In genomic region chr16:1538804-1539520, GRCh38 we compare ENCODE assay signal across 10 cellular contexts. TPM values are rescaled to one million over a fixed set of nuclear protein-coding genes. Genes with fewer than 3 reads are reported as not detected.
DNase-seq lines count a peak whose midpoint lies in the region; ATAC-seq and TF ChIP-seq lines count a peak whose summit lies in the region.
"Had no signal": no experiment of that assay in that cellular context is flagged by ENCODE, and none has a peak within 500 bp of the region (broad histone marks: within the 10 kb centered on the region; RNA-seq: fewer than 3 reads in every experiment).

No MANE protein-coding gene starts in this region.

- no peaks in the 10 kb centered on the region for H3K4me1 ChIP-seq in breast epithelium
- H3K4me1 ChIP-seq: right lobe of liver had no signal

- TF ChIP-seq CTCF in BJ (IDR thresholded peaks at IDR 0.05; ENCODE audit: insufficient read depth, low read depth, low read length) (peak; percentile 17; the same call in 1 of the 2 replicates), HFF-Myc (IDR thresholded peaks at IDR 0.05; ENCODE audit: low read depth, low read length, missing control alignments) (peak; percentile 23), WERI-Rb-1 (IDR thresholded peaks at IDR 0.05; ENCODE audit: low read depth, low read length) (peak; percentile 93), glutamatergic neuron (IDR thresholded peaks at IDR 0.05; ENCODE audit: partially characterized antibody, unreplicated experiment) (no peak), breast epithelium (IDR thresholded peaks at IDR 0.05) (no peak)

- no peak overlapping the region for H3K4me3 ChIP-seq in BJ (ENCODE audit: low read depth, low read length)
- H3K4me3 ChIP-seq in HFF-Myc (replicated peaks; ENCODE audit: low read depth, low read length), result no peak overlapping the region
- no peak overlapping the region for H3K4me3 ChIP-seq in WERI-Rb-1 (ENCODE audit: low read depth, low read length)
- H3K4me3 ChIP-seq in breast epithelium, result peak overlapping the region in 1 of 3 donors; percentile 10
- H3K4me3 ChIP-seq: right lobe of liver had no signal

- no peak overlapping the region for H3K4me3 Mint-ChIP-seq in glutamatergic neuron (ENCODE audit: unreplicated experiment)

- DNase-seq in BJ (ENCODE audit: low read depth) (no peak), HFF-Myc (ENCODE audit: extremely low read depth, low read depth) (no peak), WERI-Rb-1 (peak; percentile 97), glutamatergic neuron (peak; percentile 65), LoVo (ENCODE audit: low spot score) (no peak), NCI-H2196 treated with DMSO at 0.1 percent for 48 hours (lab: John Stamatoyannopoulos, UW; ENCODE audit: unreplicated experiment) (no peak), breast epithelium (ENCODE audit: low spot score in 2 of 2) (no peak)

- peaks cover 34% of the 10 kb centered on the region for H3K4me1 Mint-ChIP-seq in glutamatergic neuron (ENCODE audit: low read depth, unreplicated experiment)

- peak overlapping the region; percentile 94 for H3K27ac ChIP-seq in WERI-Rb-1
- H3K27ac ChIP-seq in breast epithelium, result no peak overlapping the region

- H3K9me3 Mint-ChIP-seq in glutamatergic neuron (ENCODE audit: unreplicated experiment), result peaks cover 16% of the 10 kb centered on the region

- intact Hi-C loops in breast epithelium (cut with DNase I; ENCODE audit: low total_unique reads), result loop anchor here (10.0 kb wide), 1 partner anchor 124 kb away; the partner anchor contains the start of gene UNKL

- H3K9me3 ChIP-seq in WERI-Rb-1 (ENCODE audit: severe bottlenecking) (no peaks in the 10 kb centered on the region), breast epithelium (no peaks in the 10 kb centered on the region)
- H3K9me3 ChIP-seq: right lobe of liver had no signal

- POLR2A ChIA-PET in BJ (lab: Charles Lee), result no interaction called here

- H3K27me3 ChIP-seq in BJ (ENCODE audit: control insufficient read depth, insufficient read depth, low read length), result no peaks in the 10 kb centered on the region
- no peaks in the 10 kb centered on the region for H3K27me3 ChIP-seq in WERI-Rb-1 (ENCODE audit: insufficient read depth, low read depth, severe bottlenecking)
- H3K27me3 ChIP-seq in breast epithelium, result no peaks in the 10 kb centered on the region
- H3K27me3 ChIP-seq: right lobe of liver had no signal

- no peak for ATAC-seq in HG03025 (IDR thresholded peaks at IDR 0.05; ENCODE audit: low FRiP score, unreplicated experiment)
- ATAC-seq: right lobe of liver had no signal

- H3K36me3 ChIP-seq in BJ (ENCODE audit: control insufficient read depth, insufficient read depth, low read length) (peaks cover 61% of the 10 kb centered on the region), WERI-Rb-1 (no peaks in the 10 kb centered on the region; the same call in 1 of the 2 replicates), breast epithelium (no peaks in the 10 kb centered on the region)
- H3K36me3 ChIP-seq: right lobe of liver had no signal

- H3K27me3 Mint-ChIP-seq in glutamatergic neuron (ENCODE audit: unreplicated experiment), result peaks cover 13% of the 10 kb centered on the region

- CTCF ChIA-PET in BJ (lab: Yijun Ruan, JAX), result interaction anchor here (0.7 to 2.1 kb wide), 5 partner anchors 9 to 45 kb away, joined by 3 to 9 read pairs (median 4); partner anchors contain the start of gene TELO2

- H3K36me3 Mint-ChIP-seq in glutamatergic neuron (ENCODE audit: unreplicated experiment), result no peaks in the 10 kb centered on the region

- no peak for TF ChIP-seq POLR2A in breast epithelium (IDR thresholded peaks at IDR 0.05)

- H3K27ac Mint-ChIP-seq in glutamatergic neuron (ENCODE audit: unreplicated experiment), result peak overlapping the region; percentile 86

RNA-seq across cellular contexts. Expression of gene TMEM204, which starts 5.5 kb away (rescaled TPM):
- polyA plus RNA-seq in BJ (2011; rRNA removed), result 42.4 and 81.9 TPM in 2 replicates
- 27.7 and 42.9 TPM in 2 replicates for polyA minus RNA-seq in BJ (2011; rRNA and poly(A)+ RNA removed)
- total RNA-seq in glutamatergic neuron (ENCODE audit: unreplicated experiment) (0.22 TPM), breast epithelium (10 to 100 TPM; 27.8 to 37.0 (median 34.1) TPM)

RNA-seq across cellular contexts. Expression of gene TELO2, which starts 45.8 kb away (rescaled TPM):
- 8.1 and 15.9 TPM in 2 replicates for polyA plus RNA-seq in BJ (2011; rRNA removed)
- 3.3 and 6.9 TPM in 2 replicates for polyA minus RNA-seq in BJ (2011; rRNA and poly(A)+ RNA removed)
- total RNA-seq in glutamatergic neuron (ENCODE audit: unreplicated experiment) (101 TPM), breast epithelium (10 to 100 TPM; 15.2 to 27.5 (median 23.9) TPM)

RNA-seq across cellular contexts. Expression of gene PTX4, which starts 50.2 kb away (rescaled TPM):
- not detected in 2 replicates for polyA plus RNA-seq in BJ (2011; rRNA removed)
- polyA minus RNA-seq in BJ (2011; rRNA and poly(A)+ RNA removed), result not detected in 2 replicates
- total RNA-seq in glutamatergic neuron (ENCODE audit: unreplicated experiment), result 2.2 TPM
- not detected for total RNA-seq in breast epithelium
- total RNA-seq: right lobe of liver; T-helper 2 cell treated with Interferon-gamma antibody and Interleukin-4, amounts not matched to agents 100 ng/mL and 5 ng/mL, for 36 hours had no signal

Comparison
In these comparisons a context has a peak if more than half of its experiments do, and no peak if none do; other contexts are left out.
1. DNase-seq: peak in WERI-Rb-1 (single experiment) and glutamatergic neuron (single experiment); none in BJ (single experiment), HFF-Myc (single experiment), LoVo (single experiment), NCI-H2196 treated with DMSO at 0.1 percent for 48 hours (single experiment) and breast epithelium (0 of 2).
2. CTCF ChIP-seq: peak in BJ (single experiment), HFF-Myc (single experiment) and WERI-Rb-1 (single experiment); none in glutamatergic neuron (single experiment) and breast epithelium (0 of 3).
3. RNA of gene TMEM204, which starts 5.5 kb away (total RNA-seq): 27.8 to 37.0 TPM in breast epithelium; 0.22 TPM in glutamatergic neuron (single experiment); every median in the first group is over 10 times any median in the second.